15 cellular contexts compared by ENCODE assay signal in genomic region chr11:111573821-111574249, GRCh38. TPM values are rescaled to one million over a fixed set of nuclear protein-coding genes. Genes with fewer than 3 reads are reported as not detected.
DNase-seq lines count a peak whose midpoint lies in the region; ATAC-seq and TF ChIP-seq lines count a peak whose summit lies in the region.
"Had no signal": no experiment of that assay in that cellular context is flagged by ENCODE, and none has a peak within 500 bp of the region (broad histone marks: within the 10 kb centered on the region; RNA-seq: fewer than 3 reads in every experiment).

No MANE protein-coding gene starts in this region.

- H3K9me2 ChIP-seq in DOHH2 (replicated peaks; ENCODE audit: control insufficient read depth, low read length): no peaks in the 10 kb centered on the region

- no peak for DNase-seq in SK-N-MC (ENCODE audit: low read depth, low spot score)
- DNase-seq in fibroblast of the conjunctiva (ENCODE audit: low read depth): peak; percentile 61
- no peak for DNase-seq in sciatic nerve (ENCODE audit: low spot score)
- DNase-seq in retina: no peak
- no peak for DNase-seq in NCI-H2196 (lab: John Stamatoyannopoulos, UW; ENCODE audit: unreplicated experiment)
- no peak for DNase-seq in ureter (ENCODE audit: low spot score)
- DNase-seq in activated T-cell treated with anti-CD3 and anti-CD28 coated beads, Interleukin-2, amount 50 U/mL, for 4 hours: no peak
- DNase-seq: CD8-positive, alpha-beta memory T cell; cortex of kidney; foreskin melanocyte; kidney; NCI-H187 had no signal

- H3K36me3 ChIP-seq in DOHH2 (ENCODE audit: control insufficient read depth, low read length) (no peaks in the 10 kb centered on the region), SK-N-MC (ENCODE audit: insufficient read depth, low read length) (no peaks in the 10 kb centered on the region)

- peak; percentile 61 for ATAC-seq in sciatic nerve
- no peak for ATAC-seq in activated T-cell treated with anti-CD3 and anti-CD28 coated beads, Interleukin-2, amount 50 U/mL, for 4 hours

- peak overlapping the region; percentile 70 for H3K4me2 ChIP-seq in DOHH2 (ENCODE audit: low read length)

- H3K9me3 ChIP-seq in DOHH2 (ENCODE audit: control insufficient read depth, insufficient read depth, low read length) (no peaks in the 10 kb centered on the region), SK-N-MC (ENCODE audit: low read depth, low read length) (no peaks in the 10 kb centered on the region)

- H3K27ac ChIP-seq in DOHH2 (ENCODE audit: low read depth, low read length) (no peak overlapping the region), SK-N-MC (peak overlapping the region; percentile 91)

- intact Hi-C loops in sciatic nerve (cut with DNase I): no loop called here

- H3K27me3 ChIP-seq in DOHH2 (ENCODE audit: control insufficient read depth, low read length): no peaks in the 10 kb centered on the region

- no peaks in the 10 kb centered on the region for H3K79me2 ChIP-seq in DOHH2 (ENCODE audit: control insufficient read depth, low read length)

- H4K20me1 ChIP-seq in DOHH2 (ENCODE audit: control insufficient read depth, insufficient read depth, low read depth, low read length): no peaks in the 10 kb centered on the region

- H3K4me1 Mint-ChIP-seq in activated T-cell treated with anti-CD3 and anti-CD28 coated beads, Interleukin-2, amount 50 U/mL, for 4 hours (ENCODE audit: low read depth): peaks cover 2% of the 10 kb centered on the region
- H3K4me1 Mint-ChIP-seq: activated naive CD4-positive, alpha-beta T cell treated with anti-CD3 and anti-CD28 coated beads, Interleukin-2, amount 50 U/mL, for 24 hours; CD8-positive, alpha-beta memory T cell had no signal

- peaks cover 13% of the 10 kb centered on the region for H3K27me3 Mint-ChIP-seq in activated T-cell treated with anti-CD3 and anti-CD28 coated beads, Interleukin-2, amount 50 U/mL, for 4 hours (ENCODE audit: low read depth)

- no peak overlapping the region for H3K4me3 Mint-ChIP-seq in activated T-cell treated with anti-CD3 and anti-CD28 coated beads, Interleukin-2, amount 50 U/mL, for 4 hours
- H3K4me3 Mint-ChIP-seq: activated naive CD4-positive, alpha-beta T cell treated with anti-CD3 and anti-CD28 coated beads, Interleukin-2, amount 50 U/mL, for 24 hours had no signal

- peaks cover 18% of the 10 kb centered on the region for H3K4me1 ChIP-seq in DOHH2 (ENCODE audit: control insufficient read depth, low read length)

- H3K9ac ChIP-seq in SK-N-MC (ENCODE audit: insufficient read length): peak overlapping the region; percentile 52

- H3K4me3 ChIP-seq in DOHH2 (ENCODE audit: low read length): peak overlapping the region; percentile 63; the same call in 1 of the 2 replicates
- H3K4me3 ChIP-seq in SK-N-MC: peak overlapping the region; percentile 57

- no peak for TF ChIP-seq CTCF in DOHH2 (IDR thresholded peaks at IDR 0.05; ENCODE audit: low read depth, low read length, poor library complexity, severe bottlenecking)

- no peaks in the 10 kb centered on the region for H3K9me3 Mint-ChIP-seq in activated T-cell treated with anti-CD3 and anti-CD28 coated beads, Interleukin-2, amount 50 U/mL, for 4 hours
- H3K9me3 Mint-ChIP-seq: activated naive CD4-positive, alpha-beta T cell treated with anti-CD3 and anti-CD28 coated beads, Interleukin-2, amount 50 U/mL, for 24 hours; CD8-positive, alpha-beta memory T cell; T-helper 2 cell treated with Interferon-gamma antibody and Interleukin-4, amounts not matched to agents 5 μg/mL and 100 μg/mL, for 36 hours had no signal

- H3F3A ChIP-seq in DOHH2 (ENCODE audit: control insufficient read depth, insufficient read depth): no peaks in the 10 kb centered on the region

- H3K36me3 Mint-ChIP-seq in activated T-cell treated with anti-CD3 and anti-CD28 coated beads, Interleukin-2, amount 50 U/mL, for 4 hours (ENCODE audit: insufficient read depth): no peaks in the 10 kb centered on the region
- H3K36me3 Mint-ChIP-seq: activated naive CD4-positive, alpha-beta T cell treated with anti-CD3 and anti-CD28 coated beads, Interleukin-2, amount 50 U/mL, for 24 hours; CD8-positive, alpha-beta memory T cell had no signal

RNA-seq across cellular contexts. Expression of gene SIK2, which starts 28.4 kb away (rescaled TPM):
- total RNA-seq in sciatic nerve (28.3 TPM), ureter (20.7 TPM)
- 1 to 10 TPM; 5.9 to 8.3 (median 6.7) TPM for total RNA-seq in activated T-cell treated with anti-CD3 and anti-CD28 coated beads, Interleukin-2, amount 50 U/mL, for 4 hours

RNA-seq across cellular contexts. Expression of gene LAYN, which starts 33.3 kb away (rescaled TPM):
- total RNA-seq in sciatic nerve: 11.0 TPM
- total RNA-seq in ureter: 8.6 TPM
- total RNA-seq in activated T-cell treated with anti-CD3 and anti-CD28 coated beads, Interleukin-2, amount 50 U/mL, for 4 hours: 1 to 10 TPM in 2 of 3 donors, under 1 TPM in 1; 0.43 to 3.0 (median 1.7) TPM

RNA-seq across cellular contexts. Expression of gene HOATZ, which starts 59.3 kb away (rescaled TPM):
- not detected for total RNA-seq in sciatic nerve
- total RNA-seq in ureter: not detected
- total RNA-seq in activated T-cell treated with anti-CD3 and anti-CD28 coated beads, Interleukin-2, amount 50 U/mL, for 4 hours: not detected
- total RNA-seq: CD8-positive, alpha-beta memory T cell; kidney had no signal
